ENCODE assay signal across 21 cellular contexts in the genomic region with DNA sequence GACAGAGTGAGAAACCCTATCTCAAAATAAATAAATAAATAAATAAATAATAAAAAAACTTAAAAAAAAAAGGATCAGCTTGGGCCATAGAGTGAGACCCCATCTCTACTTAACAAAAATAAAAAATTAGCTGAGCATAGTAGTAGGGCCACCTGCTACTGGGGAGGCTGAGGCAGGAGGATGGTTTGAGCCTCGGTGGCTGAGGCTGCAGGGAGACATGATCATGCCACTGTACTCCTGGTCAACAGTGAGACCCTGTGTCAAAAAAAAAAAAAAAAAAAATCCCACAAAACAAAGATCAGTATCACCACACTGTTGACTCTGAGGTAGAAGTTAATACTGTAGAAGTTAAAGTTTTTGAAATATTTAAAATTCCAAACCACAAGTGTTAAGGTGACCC. TPM values are rescaled to one million over a fixed set of nuclear protein-coding genes. Genes with fewer than 3 reads are reported as not detected.
DNase-seq lines count a peak whose midpoint lies in the region; ATAC-seq and TF ChIP-seq lines count a peak whose summit lies in the region.
"Had no signal": no experiment of that assay in that cellular context is flagged by ENCODE, and none has a peak within 500 bp of the region (broad histone marks: within the 10 kb centered on the region; RNA-seq: fewer than 3 reads in every experiment).

No MANE protein-coding gene starts in this region.

- no peak overlapping the region for H3K4me3 ChIP-seq in Karpas-422 (ENCODE audit: low read length)
- no peak overlapping the region for H3K4me3 ChIP-seq in dorsolateral prefrontal cortex
- H3K4me3 ChIP-seq: A549; BLaER1 treated with 17β-estradiol and CSF1 and Interleukin-3, amounts not matched to agents 10 nM and 100 nM; GM12878 had no signal

- no peaks in the 10 kb centered on the region for H3K9me3 Mint-ChIP-seq in activated T-cell treated with anti-CD3 and anti-CD28 coated beads, Interleukin-2, amount 50 U/mL, for 72 hours
- no peaks in the 10 kb centered on the region for H3K9me3 Mint-ChIP-seq in activated T-cell treated with anti-CD3 and anti-CD28 coated beads, Interleukin-2, amount 50 U/mL, for 4 hours
- H3K9me3 Mint-ChIP-seq: CD4-positive, alpha-beta T cell; CD8-positive, alpha-beta T cell had no signal

- peak overlapping the region; percentile 24 for H3K27ac Mint-ChIP-seq in activated T-cell treated with anti-CD3 and anti-CD28 coated beads, Interleukin-2, amount 50 U/mL, for 72 hours
- H3K27ac Mint-ChIP-seq: B cell; CD4-positive, alpha-beta T cell; CD8-positive, alpha-beta T cell had no signal

- no peak overlapping the region for H3K4me3 Mint-ChIP-seq in activated T-cell treated with anti-CD3 and anti-CD28 coated beads, Interleukin-2, amount 50 U/mL, for 72 hours
- H3K4me3 Mint-ChIP-seq in activated T-cell treated with anti-CD3 and anti-CD28 coated beads, Interleukin-2, amount 50 U/mL, for 4 hours: no peak overlapping the region
- H3K4me3 Mint-ChIP-seq: B cell; CD4-positive, alpha-beta T cell; CD8-positive, alpha-beta T cell had no signal

- peaks cover 95% of the 10 kb centered on the region for H3K79me2 ChIP-seq in Karpas-422 (ENCODE audit: low read length)

- no peak for TF ChIP-seq CTCF in dorsolateral prefrontal cortex (IDR thresholded peaks at IDR 0.05 in 54 of 56, conservative IDR thresholded peaks at IDR 0.05 in 2 of 56; ENCODE audit: low read depth in 1 of 56, partially characterized antibody in 56 of 56)

- H3K4me1 ChIP-seq in Karpas-422 (ENCODE audit: low read length): peaks cover 30% of the 10 kb centered on the region
- H3K4me1 ChIP-seq: BLaER1 treated with 17β-estradiol and CSF1 and Interleukin-3, amounts not matched to agents 10 nM and 100 nM had no signal

- 0 out of 2 replicates have a peak overlapping the region, but pooled peaks have one; percentile 0 for H3K27ac ChIP-seq in Karpas-422 (ENCODE audit: low read length)
- peak overlapping the region in 45 of 59 donors; percentile 10 to 89 (median 81) for H3K27ac ChIP-seq in dorsolateral prefrontal cortex
- H3K27ac ChIP-seq: 22Rv1; A549; BLaER1 treated with 17β-estradiol and CSF1 and Interleukin-3, amounts not matched to agents 10 nM and 100 nM; C4-2B had no signal

- no peak for DNase-seq in activated T-cell treated with anti-CD3 and anti-CD28 coated beads, Interleukin-2, amount 50 U/mL, for 72 hours
- DNase-seq in activated T-cell treated with anti-CD3 and anti-CD28 coated beads, Interleukin-2, amount 50 U/mL, for 4 hours: no peak
- DNase-seq in Karpas-422 (no peak), dorsolateral prefrontal cortex (no peak)
- no peak for DNase-seq in activated CD4-positive, CD25-positive, alpha-beta regulatory T cell treated with anti-CD3 and anti-CD28 coated beads, Interleukin-2, amount 50 U/mL, for 72 hours
- DNase-seq: AML-193; Caco-2; Calu3; CD4-positive, alpha-beta T cell; CD8-positive, alpha-beta T cell; DMS53; DMS79; DND-41; EL; GDM1 had no signal

- H3K27me3 ChIP-seq in Karpas-422 (ENCODE audit: low read length) (no peaks in the 10 kb centered on the region), dorsolateral prefrontal cortex (no peaks in the 10 kb centered on the region)
- H3K27me3 ChIP-seq: BLaER1 treated with 17β-estradiol and CSF1 and Interleukin-3, amounts not matched to agents 10 nM and 100 nM had no signal

- H2AFZ ChIP-seq in Karpas-422 (ENCODE audit: low read length): no peak overlapping the region

- H3K27me3 Mint-ChIP-seq in activated T-cell treated with anti-CD3 and anti-CD28 coated beads, Interleukin-2, amount 50 U/mL, for 72 hours (ENCODE audit: low read depth): no peaks in the 10 kb centered on the region
- H3K27me3 Mint-ChIP-seq in activated T-cell treated with anti-CD3 and anti-CD28 coated beads, Interleukin-2, amount 50 U/mL, for 4 hours (ENCODE audit: low read depth): no peaks in the 10 kb centered on the region
- H3K27me3 Mint-ChIP-seq: B cell; CD4-positive, alpha-beta T cell had no signal

- ATAC-seq in activated T-cell treated with anti-CD3 and anti-CD28 coated beads, Interleukin-2, amount 50 U/mL, for 72 hours (replicated peaks in 1 of 2): no peak
- ATAC-seq in activated T-cell treated with anti-CD3 and anti-CD28 coated beads, Interleukin-2, amount 50 U/mL, for 4 hours: no peak
- ATAC-seq: A549; CD8-positive, alpha-beta T cell; GM12878 had no signal

- intact Hi-C loops in dorsolateral prefrontal cortex (cut with DNase I): no loop called here

- H3K4me2 ChIP-seq in Karpas-422 (ENCODE audit: low read depth, low read length, poor library complexity, severe bottlenecking): no peak overlapping the region
- H3K4me2 ChIP-seq: A549; BLaER1 treated with 17β-estradiol and CSF1 and Interleukin-3, amounts not matched to agents 10 nM and 100 nM had no signal

- H3K4me1 Mint-ChIP-seq in activated T-cell treated with anti-CD3 and anti-CD28 coated beads, Interleukin-2, amount 50 U/mL, for 72 hours (ENCODE audit: low read depth): no peaks in the 10 kb centered on the region
- H3K4me1 Mint-ChIP-seq in activated T-cell treated with anti-CD3 and anti-CD28 coated beads, Interleukin-2, amount 50 U/mL, for 4 hours (ENCODE audit: low read depth): peaks cover 1% of the 10 kb centered on the region
- H3K4me1 Mint-ChIP-seq: B cell had no signal

- H4K20me1 ChIP-seq in Karpas-422 (ENCODE audit: insufficient read depth, low read depth, low read length): peaks cover 23% of the 10 kb centered on the region; the same call in 1 of the 2 replicates

- H3K9ac ChIP-seq in Karpas-422 (ENCODE audit: low read length): no peak overlapping the region
- H3K9ac ChIP-seq: BLaER1 treated with 17β-estradiol and CSF1 and Interleukin-3, amounts not matched to agents 10 nM and 100 nM had no signal

- H3K9me3 ChIP-seq in Karpas-422 (ENCODE audit: low read length): no peaks in the 10 kb centered on the region
- H3K9me3 ChIP-seq: A549, Caco-2 had no signal

- peaks cover 4 to 28% of the 10 kb centered on the region in 2 donors for H3K36me3 Mint-ChIP-seq in activated T-cell treated with anti-CD3 and anti-CD28 coated beads, Interleukin-2, amount 50 U/mL, for 72 hours (ENCODE audit: insufficient read depth in 2 of 2)
- peaks cover 33% of the 10 kb centered on the region for H3K36me3 Mint-ChIP-seq in activated T-cell treated with anti-CD3 and anti-CD28 coated beads, Interleukin-2, amount 50 U/mL, for 4 hours (ENCODE audit: insufficient read depth)

- H3K36me3 ChIP-seq in Karpas-422 (ENCODE audit: insufficient read depth, low read length): peaks cover 55% of the 10 kb centered on the region

- no peaks in the 10 kb centered on the region for H3K9me2 ChIP-seq in Karpas-422 (replicated peaks; ENCODE audit: insufficient read depth, low read length)

RNA-seq across cellular contexts. Expression of gene SLC16A1, which starts 29.1 kb away (rescaled TPM):
- total RNA-seq in activated T-cell treated with anti-CD3 and anti-CD28 coated beads, Interleukin-2, amount 50 U/mL, for 72 hours: 10 to 100 TPM; 55.6 to 70.5 TPM
- 100 to 1,000 TPM in 2 of 3 donors, 10 to 100 TPM in 1; 85.9 to 104 (median 103) TPM for total RNA-seq in activated T-cell treated with anti-CD3 and anti-CD28 coated beads, Interleukin-2, amount 50 U/mL, for 4 hours
- 129 and 186 TPM in 2 replicates for total RNA-seq in Karpas-422 (2014; rRNA removed; shearing (Covaris generic); ENCODE audit: low replicate concordance)
- total RNA-seq in dorsolateral prefrontal cortex: 100 to 1,000 TPM in 2 of 120 experiments, 10 to 100 TPM in 118; 13.6 to 112 (median 47.3) TPM
